Comparison of ENCODE assay signal across 22 cellular contexts in genomic region chr3:125080077-125080476, GRCh38. TPM values are rescaled to one million over a fixed set of nuclear protein-coding genes. Genes with fewer than 3 reads are reported as not detected.
DNase-seq lines count a peak whose midpoint lies in the region; ATAC-seq and TF ChIP-seq lines count a peak whose summit lies in the region.
"Had no signal": no experiment of that assay in that cellular context is flagged by ENCODE, and none has a peak within 500 bp of the region (broad histone marks: within the 10 kb centered on the region; RNA-seq: fewer than 3 reads in every experiment).

No MANE protein-coding gene starts in this region.

- H3K9me3 ChIP-seq in Panc1 (ENCODE audit: control insufficient read depth, insufficient read depth, low read depth, low read length) (no peaks in the 10 kb centered on the region), trophoblast cell (ENCODE audit: insufficient read depth, low read depth, low read length) (no peaks in the 10 kb centered on the region), heart right ventricle (no peaks in the 10 kb centered on the region)
- H3K9me3 ChIP-seq: SJCRH30 had no signal

- CTCF ChIA-PET in Panc1 (lab: Charles Lee): no interaction called here

- no peak overlapping the region for H4K8ac ChIP-seq in trophoblast cell (ENCODE audit: low read depth, low read length)

- no peak overlapping the region for H2AFZ ChIP-seq in trophoblast cell (ENCODE audit: insufficient read depth, low read length, poor library complexity)
- H2AFZ ChIP-seq: GM23338 had no signal

- no peaks in the 10 kb centered on the region for H3K27me3 Mint-ChIP-seq in natural killer cell treated with Interleukin-12 subunit alpha and Interleukin-12 subunit beta and Interleukin-15 and Interleukin-18, amount 100 ng/mL, for 72 hours
- H3K27me3 Mint-ChIP-seq in natural killer cell (ENCODE audit: low read depth in 2 of 2) (peaks cover 0 to 7% of the 10 kb centered on the region in 2 donors), nephron progenitor cell (ENCODE audit: low read depth, poor library complexity) (no peaks in the 10 kb centered on the region)
- H3K27me3 Mint-ChIP-seq: IgD-negative memory B cell had no signal

- no peak overlapping the region for H2BK120ac ChIP-seq in trophoblast cell (ENCODE audit: insufficient read depth, low read length, poor library complexity)

- H3K27ac ChIP-seq in Panc1 (ENCODE audit: low read length) (0 out of 2 replicates have a peak overlapping the region, but pooled peaks have one; percentile 15), trophoblast cell (ENCODE audit: low read depth, low read length) (no peak overlapping the region), heart right ventricle (no peak overlapping the region)
- H3K27ac ChIP-seq: KMS-11, SJCRH30 had no signal

- TF ChIP-seq CTCF in natural killer cell (IDR thresholded peaks at IDR 0.05) (no peak), Panc1 (IDR thresholded peaks at IDR 0.05) (no peak), nephron progenitor cell (IDR thresholded peaks at IDR 0.05) (no peak), heart right ventricle (IDR thresholded peaks at IDR 0.05) (no peak)

- H4K12ac ChIP-seq in trophoblast cell (ENCODE audit: low read depth, low read length): no peak overlapping the region

- H3K4me3 Mint-ChIP-seq in natural killer cell treated with Interleukin-12 subunit alpha and Interleukin-12 subunit beta and Interleukin-15 and Interleukin-18, amount 100 ng/mL, for 72 hours: no peak overlapping the region
- H3K4me3 Mint-ChIP-seq in natural killer cell: no peak overlapping the region
- H3K4me3 Mint-ChIP-seq in nephron progenitor cell: no peak overlapping the region
- H3K4me3 Mint-ChIP-seq: GM23338, H9, IgD-negative memory B cell had no signal

- intact Hi-C loops in natural killer cell (cut with micrococcal nuclease): no loop called here
- intact Hi-C loops in Panc1 (cut with micrococcal nuclease; ENCODE audit: unreplicated experiment): no loop called here
- intact Hi-C loops in heart right ventricle (cut with DNase I): no loop called here

- no peak overlapping the region for H2BK5ac ChIP-seq in trophoblast cell (ENCODE audit: low read depth, low read length, poor library complexity)

- peak overlapping the region in 1 of 2 donors; percentile 76 for H3K27ac Mint-ChIP-seq in natural killer cell treated with Interleukin-12 subunit alpha and Interleukin-12 subunit beta and Interleukin-15 and Interleukin-18, amount 100 ng/mL, for 72 hours
- H3K27ac Mint-ChIP-seq in natural killer cell (no peak overlapping the region), nephron progenitor cell (no peak overlapping the region)
- H3K27ac Mint-ChIP-seq: GM23338, H9, IgD-negative memory B cell had no signal

- no peaks in the 10 kb centered on the region for H3K36me3 ChIP-seq in Panc1 (ENCODE audit: control insufficient read depth, insufficient read depth, low read length)
- H3K36me3 ChIP-seq in trophoblast cell (ENCODE audit: control insufficient read depth in 1 of 2, insufficient read depth in 2 of 2, low read length in 2 of 2): peaks cover 0 to 1% of the 10 kb centered on the region in 2 experiments
- no peaks in the 10 kb centered on the region for H3K36me3 ChIP-seq in heart right ventricle
- H3K36me3 ChIP-seq: SJCRH30 had no signal

- no peak overlapping the region for H3K4ac ChIP-seq in trophoblast cell (ENCODE audit: low read depth, low read length)

- in situ Hi-C loops in Panc1 (cut with HindIII; ENCODE audit: low pct_unique_long_range_greater_than_20kb, low sequenced_read_pairs): no loop called here

- H3K14ac ChIP-seq in trophoblast cell (ENCODE audit: low read length): no peak overlapping the region

- H3K4me1 ChIP-seq in Panc1 (ENCODE audit: control insufficient read depth, insufficient read depth, low read length) (0 out of 2 replicates have a peak, but pooled peaks cover 3% of the 10 kb centered on the region), trophoblast cell (ENCODE audit: control insufficient read depth in 1 of 2, insufficient read depth in 2 of 2, low read length in 2 of 2) (peaks cover 3 to 11% of the 10 kb centered on the region in 2 experiments), heart right ventricle (peaks cover 0 to 6% (median 0%) of the 10 kb centered on the region in 9 donors)

- WGBS in trophoblast cell (ENCODE audit: extremely low coverage, insufficient coverage, insufficient read length): no CpG with 5 or more reads among the region's 1 CpG
- WGBS in heart right ventricle, 2 donors: 98 to 100% methylated on average over 1 of the region's 1 CpG

- no peak overlapping the region for H2BK12ac ChIP-seq in trophoblast cell (ENCODE audit: low read length)

- H3K79me2 ChIP-seq in trophoblast cell (ENCODE audit: control insufficient read depth, insufficient read depth, low read length, poor library complexity): no peaks in the 10 kb centered on the region

- no peak overlapping the region for H3K4me2 ChIP-seq in trophoblast cell (ENCODE audit: low read length)
- H3K4me2 ChIP-seq: GM23338, KMS-11 had no signal

- POLR2A ChIA-PET in Panc1 (lab: Charles Lee): no interaction called here

- ATAC-seq in natural killer cell treated with Interleukin-12 subunit alpha and Interleukin-12 subunit beta and Interleukin-15 and Interleukin-18, amount 100 ng/mL, for 72 hours: peak; percentile 61 to 68
- ATAC-seq in natural killer cell (no peak), Panc1 (no peak), heart right ventricle (no peak)
- ATAC-seq: GM23338, Right ventricle myocardium inferior had no signal

- no peak overlapping the region for H3K9ac ChIP-seq in trophoblast cell (ENCODE audit: low read length)
- H3K9ac ChIP-seq: KMS-11 had no signal

- H3K4me3 ChIP-seq in Panc1 (ENCODE audit: low read depth in 2 of 2, low read length in 2 of 2) (no peak overlapping the region), trophoblast cell (ENCODE audit: low read depth, low read length) (no peak overlapping the region), heart right ventricle (no peak overlapping the region)
- H3K4me3 ChIP-seq: GM23338, SJCRH30 had no signal

- BruUV-seq in Panc1 (replicated peaks; lab: Mats Ljungman, UMichigan): no TSS peak

- H3K36me3 Mint-ChIP-seq in natural killer cell treated with Interleukin-12 subunit alpha and Interleukin-12 subunit beta and Interleukin-15 and Interleukin-18, amount 100 ng/mL, for 72 hours: no peaks in the 10 kb centered on the region
- no peaks in the 10 kb centered on the region for H3K36me3 Mint-ChIP-seq in natural killer cell
- no peaks in the 10 kb centered on the region for H3K36me3 Mint-ChIP-seq in nephron progenitor cell (ENCODE audit: low read depth)

- H3K79me1 ChIP-seq in trophoblast cell (ENCODE audit: low read length): no peaks in the 10 kb centered on the region

- no peaks in the 10 kb centered on the region for H3K9me3 Mint-ChIP-seq in natural killer cell treated with Interleukin-12 subunit alpha and Interleukin-12 subunit beta and Interleukin-15 and Interleukin-18, amount 100 ng/mL, for 72 hours
- H3K9me3 Mint-ChIP-seq in natural killer cell (no peaks in the 10 kb centered on the region), nephron progenitor cell (no peaks in the 10 kb centered on the region)
- H3K9me3 Mint-ChIP-seq: GM23338, H9, IgD-negative memory B cell had no signal

- H3K27me3 ChIP-seq in Panc1 (ENCODE audit: control insufficient read depth, insufficient read depth, low read length): no peaks in the 10 kb centered on the region
- no peaks in the 10 kb centered on the region for H3K27me3 ChIP-seq in trophoblast cell (ENCODE audit: insufficient read depth, low read length)
- H3K27me3 ChIP-seq in heart right ventricle: no peaks in the 10 kb centered on the region
- H3K27me3 ChIP-seq: SJCRH30 had no signal

- H2AK5ac ChIP-seq in trophoblast cell (ENCODE audit: low read length): no peak overlapping the region

- H3K18ac ChIP-seq in trophoblast cell (ENCODE audit: low read length): no peak overlapping the region

- H3K4me1 Mint-ChIP-seq in natural killer cell treated with Interleukin-12 subunit alpha and Interleukin-12 subunit beta and Interleukin-15 and Interleukin-18, amount 100 ng/mL, for 72 hours (ENCODE audit: low read depth in 2 of 2): peaks cover 45 to 66% of the 10 kb centered on the region in 2 donors
- H3K4me1 Mint-ChIP-seq in natural killer cell (peaks cover 31 to 44% of the 10 kb centered on the region in 2 donors), nephron progenitor cell (peaks cover 16% of the 10 kb centered on the region)

- H3K23ac ChIP-seq in trophoblast cell (ENCODE audit: low read length): no peak overlapping the region

- DNase-seq in natural killer cell treated with Interleukin-12 subunit alpha and Interleukin-12 subunit beta and Interleukin-15 and Interleukin-18, amount 100 ng/mL, for 72 hours (ENCODE audit: low spot score): no peak
- DNase-seq in natural killer cell (no peak), Panc1 (ENCODE audit: low read depth, low spot score) (no peak), trophoblast cell (peak; percentile 69 to 73), nephron progenitor cell (no peak), heart right ventricle (no peak), kidney glomerular epithelial cell (lab: John Stamatoyannopoulos, UW) (no peak)
- DNase-seq: 8988T, DMS153, DND-41, H9, NCI-H1092, NCI-H1417 treated with DMSO at 0.1 percent for 48 hours, NCI-H187, NCI-H345, NCI-H510A treated with DMSO at 0.1 percent for 48 hours, NCI-H748 treated with DMSO at 0.1 percent for 48 hours, SJCRH30 had no signal

- H4K91ac ChIP-seq in trophoblast cell (ENCODE audit: low read depth, low read length): no peak overlapping the region

RNA-seq across cellular contexts. Expression of gene HEG1, which starts 24.3 kb away (rescaled TPM):
- total RNA-seq in natural killer cell treated with Interleukin-12 subunit alpha and Interleukin-12 subunit beta and Interleukin-15 and Interleukin-18, amount 100 ng/mL, for 72 hours: 10 to 100 TPM; 14.6 to 47.0 TPM
- total RNA-seq in natural killer cell (10 to 100 TPM; 52.1 to 83.5 (median 68.1) TPM), Panc1 (2021; ENCODE audit: unreplicated experiment) (141 TPM), heart right ventricle (100 to 1,000 TPM in 7 of 10 donors, 10 to 100 TPM in 3; 79.0 to 186 (median 143) TPM)
- polyA plus RNA-seq in Panc1 (2012; ENCODE audit: insufficient read length): 63.2 TPM
- polyA plus RNA-seq in trophoblast cell (2013): 59.6 and 62.6 TPM in 2 replicates
- 10 to 100 TPM; 12.2 to 25.4 TPM for polyA plus RNA-seq in heart right ventricle

Comparison
In these comparisons a context has a peak if more than half of its experiments do, and no peak if none do; other contexts are left out.
1. ATAC-seq: peak in natural killer cell treated with Interleukin-12 subunit alpha and Interleukin-12 subunit beta and Interleukin-15 and Interleukin-18, amount 100 ng/mL, for 72 hours (2 of 2); none in natural killer cell (0 of 3), Panc1 (single experiment) and heart right ventricle (0 of 8).
2. DNase-seq: peak in trophoblast cell (2 of 2); none in natural killer cell treated with Interleukin-12 subunit alpha and Interleukin-12 subunit beta and Interleukin-15 and Interleukin-18, amount 100 ng/mL, for 72 hours (single experiment), natural killer cell (single experiment), Panc1 (single experiment), nephron progenitor cell (single experiment), heart right ventricle (0 of 2) and kidney glomerular epithelial cell (single experiment).